Comparison of ENCODE assay signal across 18 cellular contexts in genomic region chr12:100489326-100489725, GRCh38. TPM values are rescaled to one million over a fixed set of nuclear protein-coding genes. Genes with fewer than 3 reads are reported as not detected.
A peak's percentile ranks its signal among the peaks of the same experiment; 100 is the strongest.
DNase-seq lines count a peak whose midpoint lies in the region; ATAC-seq and TF ChIP-seq lines count a peak whose summit lies in the region.
"Had no signal": no experiment of that assay in that cellular context is flagged by ENCODE, and none has a peak within 500 bp of the region (broad histone marks: within the 10 kb centered on the region; RNA-seq: fewer than 3 reads in every experiment).

No MANE protein-coding gene starts in this region.

- H3K9me3 Mint-ChIP-seq in nephron = no peaks in the 10 kb centered on the region
- H3K9me3 Mint-ChIP-seq: CD8-positive, alpha-beta T cell had no signal

- H3K9me3 ChIP-seq in left ventricle myocardium inferior (replicated peaks) = no peaks in the 10 kb centered on the region

- H3K4me3 Mint-ChIP-seq in nephron = no peak overlapping the region
- H3K4me3 Mint-ChIP-seq: CD14-positive monocyte; CD8-positive, alpha-beta T cell had no signal

- peak overlapping the region; percentile 7 for H3K27ac ChIP-seq in left ventricle myocardium inferior (replicated peaks)
- H3K27ac ChIP-seq: 22Rv1, GM23248 had no signal

- ATAC-seq in left cardiac atrium = no peak
- no peak for ATAC-seq in HG02970 (IDR thresholded peaks at IDR 0.05; ENCODE audit: low FRiP score, unreplicated experiment)
- ATAC-seq: CD8-positive, alpha-beta T cell had no signal

- H3K27me3 ChIP-seq in left ventricle myocardium inferior (ENCODE audit: low read depth) = no peaks in the 10 kb centered on the region

- no peaks in the 10 kb centered on the region for H3K36me3 ChIP-seq in left ventricle myocardium inferior

- intact Hi-C loops in left ventricle myocardium inferior (cut with micrococcal nuclease) = no loop called here
- intact Hi-C loops in left cardiac atrium (cut with DNase I) = no loop called here

- no peaks in the 10 kb centered on the region for H3K36me3 Mint-ChIP-seq in nephron (ENCODE audit: low read depth)
- H3K36me3 Mint-ChIP-seq: CD14-positive monocyte; CD8-positive, alpha-beta T cell had no signal

- DNase-seq in left ventricle myocardium inferior = no peak
- no peak for DNase-seq in left cardiac atrium
- DNase-seq in iris pigment epithelial cell (ENCODE audit: low read depth) = peak; percentile 30
- DNase-seq in SW480 (ENCODE audit: low spot score) = no peak
- DNase-seq in cerebellum (ENCODE audit: low spot score) = no peak
- DNase-seq in cerebellar cortex (ENCODE audit: low spot score) = no peak
- DNase-seq: CD8-positive, alpha-beta T cell; COR-L47; DMS153; DMS79 treated with DMSO at 0.1 percent for 48 hours; EL; GM23248 had no signal

- peaks cover 12% of the 10 kb centered on the region for H3K4me1 Mint-ChIP-seq in nephron
- H3K4me1 Mint-ChIP-seq: CD14-positive monocyte had no signal

- TF ChIP-seq CTCF in left ventricle myocardium inferior (IDR thresholded peaks at IDR 0.05; ENCODE audit: borderline replicate concordance) (no peak), nephron (IDR thresholded peaks at IDR 0.05; ENCODE audit: unreplicated experiment in 3 of 3) (no peak)

- H3K4me1 ChIP-seq in left ventricle myocardium inferior = peaks cover 4% of the 10 kb centered on the region

- H3K27me3 Mint-ChIP-seq in nephron (ENCODE audit: low read depth) = no peaks in the 10 kb centered on the region

- peak overlapping the region; percentile 17 to 32 (median 27) for H3K27ac Mint-ChIP-seq in nephron
- H3K27ac Mint-ChIP-seq: CD14-positive monocyte; CD8-positive, alpha-beta T cell had no signal

- no peak overlapping the region for H3K4me3 ChIP-seq in left ventricle myocardium inferior
- H3K4me3 ChIP-seq: GM23248 had no signal

RNA-seq across cellular contexts. Expression of gene NR1H4, which starts 15.7 kb away (rescaled TPM):
- total RNA-seq in left ventricle myocardium inferior (not detected), left cardiac atrium (not detected), cerebellum (0.18 TPM)
- total RNA-seq: A673; CD8-positive, alpha-beta T cell; GM23248; HT1080 had no signal
